Comparison of ENCODE assay signal across 28 cellular contexts in genomic region chr6:4588581-4588980, GRCh38.
"Had no signal": no experiment of that assay in that cellular context is flagged by ENCODE, and none has a peak within 500 bp of the region (broad histone marks: within the 10 kb centered on the region; RNA-seq: fewer than 3 reads in every experiment).

No MANE protein-coding gene starts in this region.

- H3K27me3 ChIP-seq: stomach, suprapubic skin, testis, thyroid gland, tibial artery, tibial nerve, transverse colon, upper lobe of left lung, upper lobe of right lung, uterus, vagina had no signal

- H3K27ac Mint-ChIP-seq: stimulated activated effector memory CD8-positive, alpha-beta T cell treated with anti-CD3 and anti-CD28 coated beads, Interleukin-12 subunit alpha, Interleukin-12 subunit beta, amount 100 ng/mL, for 72 hours; stimulated activated memory B cell treated with anti-CD40 and anti-IgM and Interleukin-4, amounts not matched to agents 10 μg/mL and 1 μg/mL and 100 μg/mL, for 72 hours; stimulated activated naive B cell treated with anti-CD40 and anti-IgM and Interleukin-4, amounts not matched to agents 10 μg/mL and 1 μg/mL and 100 μg/mL, for 72 hours; stimulated activated naive CD8-positive, alpha-beta T cell treated with anti-CD3 and anti-CD28 coated beads, Interleukin-15, Interleukin-2, amounts not matched to agents 100 ng/mL and 50 ng/mL, for 24 hours; type B pancreatic cell had no signal

- H3K4me3 Mint-ChIP-seq: stimulated activated effector memory CD8-positive, alpha-beta T cell treated with anti-CD3 and anti-CD28 coated beads, Interleukin-12 subunit alpha, Interleukin-12 subunit beta, amount 100 ng/mL, for 72 hours; stimulated activated memory B cell treated with anti-CD40 and anti-IgM and Interleukin-4, amounts not matched to agents 10 μg/mL and 1 μg/mL and 100 μg/mL, for 72 hours; stimulated activated naive B cell treated with anti-CD40 and anti-IgM and Interleukin-4, amounts not matched to agents 10 μg/mL and 1 μg/mL and 100 μg/mL, for 72 hours; stimulated activated naive CD8-positive, alpha-beta T cell treated with anti-CD3 and anti-CD28 coated beads, Interleukin-15, amount 100 ng/mL, for 72 hours; stimulated activated naive CD8-positive, alpha-beta T cell treated with anti-CD3 and anti-CD28 coated beads, Interleukin-15, Interleukin-2, amounts not matched to agents 100 ng/mL and 50 ng/mL, for 24 hours; type B pancreatic cell had no signal

- H3K27me3 Mint-ChIP-seq: stimulated activated naive CD8-positive, alpha-beta T cell treated with anti-CD3 and anti-CD28 coated beads, Interleukin-15, Interleukin-2, amounts not matched to agents 100 ng/mL and 50 ng/mL, for 24 hours; type B pancreatic cell had no signal

- H3K27ac ChIP-seq: stomach, suprapubic skin, testis, thoracic aorta, thyroid gland, tibial artery, tibial nerve, transverse colon, upper lobe of left lung, upper lobe of right lung, uterus, vagina had no signal

- H3K36me3 ChIP-seq: stomach, suprapubic skin, thoracic aorta, thyroid gland, tibial artery, tibial nerve, transverse colon, upper lobe of left lung, upper lobe of right lung, uterus, vagina had no signal

- FAIRE-seq: urothelium cell line had no signal

- ATAC-seq: stimulated activated effector memory CD8-positive, alpha-beta T cell treated with anti-CD3 and anti-CD28 coated beads, Interleukin-12 subunit alpha, Interleukin-12 subunit beta, amount 100 ng/mL, for 72 hours; stimulated activated memory B cell treated with anti-CD40 and anti-IgM and Interleukin-4, amounts not matched to agents 10 μg/mL and 1 μg/mL and 100 μg/mL, for 72 hours; stimulated activated naive B cell treated with anti-CD40 and anti-IgM and Interleukin-4, amounts not matched to agents 10 μg/mL and 1 μg/mL and 100 μg/mL, for 72 hours; stimulated activated naive CD8-positive, alpha-beta T cell treated with anti-CD3 and anti-CD28 coated beads, Interleukin-15, amount 100 ng/mL, for 72 hours; stimulated activated naive CD8-positive, alpha-beta T cell treated with anti-CD3 and anti-CD28 coated beads, Interleukin-15, Interleukin-2, amounts not matched to agents 100 U/mL and 50 U/mL, for 24 hours; upper lobe of right lung had no signal

- H3K9me3 ChIP-seq: stomach, suprapubic skin, testis, thoracic aorta, thyroid gland, tibial artery, tibial nerve, transverse colon, upper lobe of left lung, upper lobe of right lung, uterus, vagina had no signal

- DNase-seq: stimulated activated CD4-positive, alpha-beta T cell treated with anti-CD3 and anti-CD28 coated beads, Interleukin-2, amount 100 ng/mL, for 48 hours; stimulated activated CD4-positive, alpha-beta T cell treated with anti-CD3 and anti-CD28 coated beads, Interleukin-4, amount 100 ng/mL, for 1 hour; stimulated activated CD4-positive, alpha-beta T cell treated with anti-CD3 and anti-CD28 coated beads, Interleukin-4, amount 100 ng/mL, for 24 hours; stimulated activated CD4-positive, alpha-beta T cell treated with anti-CD3 and anti-CD28 coated beads, Interleukin-4, amount 100 ng/mL, for 4 hours; stimulated activated CD8-positive, alpha-beta memory T cell treated with anti-CD3 and anti-CD28 coated beads, Interleukin-4, amount 100 ng/mL, for 48 hours; stimulated activated naive B cell treated with anti-CD40 and anti-IgM and Interleukin-4, amounts not matched to agents 10 μg/mL and 1 μg/mL and 100 μg/mL, for 72 hours; stimulated activated naive CD4-positive, alpha-beta T cell; stimulated activated naive CD4-positive, alpha-beta T cell treated with Interleukin-2 at 50 U/mL for 16 hours; stimulated activated naive CD8-positive, alpha-beta T cell treated with anti-CD3 and anti-CD28 coated beads, Interleukin-15, amount 100 ng/mL, for 72 hours; stimulated activated naive CD8-positive, alpha-beta T cell treated with anti-CD3 and anti-CD28 coated beads, Interleukin-15, Interleukin-2, amounts not matched to agents 100 U/mL and 50 U/mL, for 24 hours; stomach; substantia nigra; testis; thyroid gland; tibial artery; transverse colon; upper lobe of left lung; upper lobe of right lung; uterus had no signal

- H3K9me3 Mint-ChIP-seq: stimulated activated effector memory CD8-positive, alpha-beta T cell treated with anti-CD3 and anti-CD28 coated beads, Interleukin-12 subunit alpha, Interleukin-12 subunit beta, amount 100 ng/mL, for 72 hours; stimulated activated memory B cell treated with anti-CD40 and anti-IgM and Interleukin-4, amounts not matched to agents 10 μg/mL and 1 μg/mL and 100 μg/mL, for 72 hours; stimulated activated naive CD8-positive, alpha-beta T cell treated with anti-CD3 and anti-CD28 coated beads, Interleukin-15, Interleukin-2, amounts not matched to agents 100 ng/mL and 50 ng/mL, for 24 hours had no signal

- H3K36me3 Mint-ChIP-seq: stimulated activated effector memory CD8-positive, alpha-beta T cell treated with anti-CD3 and anti-CD28 coated beads, Interleukin-12 subunit alpha, Interleukin-12 subunit beta, amount 100 ng/mL, for 72 hours; stimulated activated memory B cell treated with anti-CD40 and anti-IgM and Interleukin-4, amounts not matched to agents 10 μg/mL and 1 μg/mL and 100 μg/mL, for 72 hours; stimulated activated naive B cell treated with anti-CD40 and anti-IgM and Interleukin-4, amounts not matched to agents 10 μg/mL and 1 μg/mL and 100 μg/mL, for 72 hours; type B pancreatic cell had no signal

- H3K4me3 ChIP-seq: stomach, suprapubic skin, testis, thoracic aorta, thyroid gland, tibial artery, tibial nerve, transverse colon, upper lobe of left lung, upper lobe of right lung, uterus, vagina had no signal

- H3K4me1 ChIP-seq: stomach, suprapubic skin, testis, tibial nerve, transverse colon, upper lobe of right lung, uterus had no signal

- H3K4me1 Mint-ChIP-seq: stimulated activated memory B cell treated with anti-CD40 and anti-IgM and Interleukin-4, amounts not matched to agents 10 μg/mL and 1 μg/mL and 100 μg/mL, for 72 hours had no signal
